In the genomic region with DNA sequence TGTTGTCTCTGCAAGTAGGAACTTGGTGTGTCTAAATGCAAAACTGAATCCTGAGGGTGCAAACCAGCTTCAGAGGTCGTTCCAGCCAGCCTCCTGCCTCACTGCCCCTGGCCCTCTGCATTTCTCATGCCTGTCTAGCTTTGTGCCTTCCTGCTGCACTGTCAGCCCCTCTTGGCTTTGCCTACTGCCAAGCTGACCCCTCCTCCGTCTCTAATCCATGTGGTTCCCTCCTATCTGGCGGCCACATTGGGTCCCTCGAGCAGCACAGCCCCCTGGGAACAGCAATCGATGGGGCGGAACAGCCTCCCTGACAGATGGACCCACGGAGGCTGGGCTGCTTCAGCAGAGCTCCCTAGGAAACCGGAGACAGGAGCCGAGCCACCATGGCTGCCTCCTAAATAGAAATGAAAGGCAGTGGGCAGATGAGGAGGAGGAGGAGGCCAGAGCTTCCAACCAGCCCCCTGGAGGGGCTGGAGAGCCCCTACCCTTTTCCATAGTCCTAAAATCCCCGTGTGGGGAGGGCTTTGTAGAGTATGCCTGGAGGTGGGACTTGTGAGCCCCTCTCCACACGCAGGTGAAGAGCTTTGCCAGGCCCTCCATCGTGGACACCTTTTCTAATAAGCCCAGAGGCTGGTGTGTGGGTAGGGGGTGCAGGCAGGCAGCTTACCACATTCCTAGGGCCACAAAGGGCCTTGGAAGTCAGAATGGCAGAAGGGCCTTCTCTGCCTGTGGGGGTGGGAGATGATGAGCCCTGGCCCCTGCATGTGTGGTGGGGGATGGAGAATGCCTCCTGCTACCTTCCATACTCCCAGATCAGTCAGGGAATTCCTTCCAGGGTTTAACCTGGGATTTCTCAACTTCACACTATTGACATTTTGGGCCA, we compare ENCODE assay signal across 9 cellular contexts. TPM values are rescaled to one million over a fixed set of nuclear protein-coding genes. Genes with fewer than 3 reads are reported as not detected.
DNase-seq lines count a peak whose midpoint lies in the region; ATAC-seq and TF ChIP-seq lines count a peak whose summit lies in the region.
"Had no signal": no experiment of that assay in that cellular context is flagged by ENCODE, and none has a peak within 500 bp of the region (broad histone marks: within the 10 kb centered on the region; RNA-seq: fewer than 3 reads in every experiment).

No MANE protein-coding gene starts in this region.

- H3K36me3 Mint-ChIP-seq in stimulated activated memory B cell treated with anti-CD40 and anti-IgM and Interleukin-4, amounts not matched to agents 10 μg/mL and 1 μg/mL and 100 μg/mL, for 72 hours = no peaks in the 10 kb centered on the region
- peaks cover 9% of the 10 kb centered on the region for H3K36me3 Mint-ChIP-seq in activated CD4-positive, alpha-beta T cell treated with anti-CD3 and anti-CD28 coated beads, Interleukin-2, amount 10 ng/mL, durations not matched to agents 7 days and 5 days (ENCODE audit: low read depth)

- H3K27me3 Mint-ChIP-seq in stimulated activated memory B cell treated with anti-CD40 and anti-IgM and Interleukin-4, amounts not matched to agents 10 μg/mL and 1 μg/mL and 100 μg/mL, for 72 hours = no peaks in the 10 kb centered on the region
- H3K27me3 Mint-ChIP-seq in activated CD4-positive, alpha-beta T cell treated with anti-CD3 and anti-CD28 coated beads, Interleukin-2, amount 10 ng/mL, durations not matched to agents 7 days and 5 days = peaks cover 2% of the 10 kb centered on the region

- peak overlapping the region; percentile 98 for H3K27ac ChIP-seq in SU-DHL-6 (ENCODE audit: low read depth, low read length)
- H3K27ac ChIP-seq in iPS-20b (ENCODE audit: low read length) = no peak overlapping the region

- H3K9ac ChIP-seq in SU-DHL-6 (ENCODE audit: low read length) = no peak overlapping the region
- H3K9ac ChIP-seq in iPS-20b (ENCODE audit: low read depth, low read length) = peak overlapping the region; percentile 76; the same call in 1 of the 2 replicates

- no peak overlapping the region for H2AFZ ChIP-seq in SU-DHL-6 (ENCODE audit: low read depth, low read length, severe bottlenecking)

- peaks cover 29% of the 10 kb centered on the region for H3F3A ChIP-seq in SU-DHL-6 (ENCODE audit: insufficient read depth)

- no peaks in the 10 kb centered on the region for H4K20me1 ChIP-seq in SU-DHL-6 (ENCODE audit: low read depth, low read length)

- peak overlapping the region; percentile 80 for H3K4me2 ChIP-seq in SU-DHL-6 (ENCODE audit: low read depth, low read length, poor library complexity, severe bottlenecking)

- H3K36me3 ChIP-seq in SU-DHL-6 (ENCODE audit: low read length) (no peaks in the 10 kb centered on the region), iPS-20b (ENCODE audit: insufficient read depth, low read depth, low read length) (no peaks in the 10 kb centered on the region)

- peak overlapping the region; percentile 90 for H3K4me3 Mint-ChIP-seq in stimulated activated memory B cell treated with anti-CD40 and anti-IgM and Interleukin-4, amounts not matched to agents 10 μg/mL and 1 μg/mL and 100 μg/mL, for 72 hours
- no peak overlapping the region for H3K4me3 Mint-ChIP-seq in activated CD4-positive, alpha-beta T cell treated with anti-CD3 and anti-CD28 coated beads, Interleukin-2, amount 10 ng/mL, durations not matched to agents 7 days and 5 days
- H3K4me3 Mint-ChIP-seq: T-helper 1 cell treated with Interleukin-12 subunit alpha and Interleukin-12 subunit beta and Interleukin-4 antibody, amounts not matched to agents 30 μg/mL and 1 μg/mL, for 36 hours had no signal

- H3K27me3 ChIP-seq in SU-DHL-6 (ENCODE audit: low read length) (no peaks in the 10 kb centered on the region), iPS-20b (ENCODE audit: insufficient read depth, low read length) (peaks cover 20% of the 10 kb centered on the region)

- no peaks in the 10 kb centered on the region for H3K9me2 ChIP-seq in SU-DHL-6 (replicated peaks; ENCODE audit: insufficient read depth, low read length)

- no peaks in the 10 kb centered on the region for H3K9me3 Mint-ChIP-seq in stimulated activated memory B cell treated with anti-CD40 and anti-IgM and Interleukin-4, amounts not matched to agents 10 μg/mL and 1 μg/mL and 100 μg/mL, for 72 hours
- no peaks in the 10 kb centered on the region for H3K9me3 Mint-ChIP-seq in activated CD4-positive, alpha-beta T cell treated with anti-CD3 and anti-CD28 coated beads, Interleukin-2, amount 10 ng/mL, durations not matched to agents 7 days and 5 days
- H3K9me3 Mint-ChIP-seq: T-helper 1 cell treated with Interleukin-12 subunit alpha and Interleukin-12 subunit beta and Interleukin-4 antibody, amounts not matched to agents 30 μg/mL and 1 μg/mL, for 36 hours had no signal

- H3K79me2 ChIP-seq in SU-DHL-6 (ENCODE audit: insufficient read depth, low read length) = no peaks in the 10 kb centered on the region

- no peak for TF ChIP-seq CTCF in SU-DHL-6 (IDR thresholded peaks at IDR 0.05; ENCODE audit: insufficient read depth, low read length, poor library complexity, severe bottlenecking)

- H3K4me3 ChIP-seq in SU-DHL-6 (ENCODE audit: insufficient read depth, low read length, poor library complexity, severe bottlenecking) = no peak overlapping the region
- H3K4me3 ChIP-seq in iPS-20b (ENCODE audit: low read length) = peak overlapping the region; percentile 59; the same call in 1 of the 2 replicates

- no peak for ATAC-seq in stimulated activated memory B cell treated with anti-CD40 and anti-IgM and Interleukin-4, amounts not matched to agents 10 μg/mL and 1 μg/mL and 100 μg/mL, for 72 hours

- H3K4me1 Mint-ChIP-seq in stimulated activated memory B cell treated with anti-CD40 and anti-IgM and Interleukin-4, amounts not matched to agents 10 μg/mL and 1 μg/mL and 100 μg/mL, for 72 hours = peaks cover 93% of the 10 kb centered on the region
- H3K4me1 Mint-ChIP-seq in activated CD4-positive, alpha-beta T cell treated with anti-CD3 and anti-CD28 coated beads, Interleukin-2, amount 10 ng/mL, durations not matched to agents 7 days and 5 days = peaks cover 41% of the 10 kb centered on the region

- H3K4me1 ChIP-seq in iPS-20b (ENCODE audit: insufficient read depth, low read length) = peaks cover 57% of the 10 kb centered on the region

- peak overlapping the region; percentile 96 for H3K27ac Mint-ChIP-seq in stimulated activated memory B cell treated with anti-CD40 and anti-IgM and Interleukin-4, amounts not matched to agents 10 μg/mL and 1 μg/mL and 100 μg/mL, for 72 hours
- no peak overlapping the region for H3K27ac Mint-ChIP-seq in activated CD4-positive, alpha-beta T cell treated with anti-CD3 and anti-CD28 coated beads, Interleukin-2, amount 10 ng/mL, durations not matched to agents 7 days and 5 days
- H3K27ac Mint-ChIP-seq: T-helper 1 cell treated with Interleukin-12 subunit alpha and Interleukin-12 subunit beta and Interleukin-4 antibody, amounts not matched to agents 30 μg/mL and 1 μg/mL, for 36 hours had no signal

- POLR2A ChIA-PET in activated CD4-positive, alpha-beta T cell treated with anti-CD3 and anti-CD28 coated beads, Interleukin-2, amount 10 ng/mL, durations not matched to agents 7 days and 5 days (lab: Charles Lee) = no interaction called here

- CTCF ChIA-PET in activated CD4-positive, alpha-beta T cell treated with anti-CD3 and anti-CD28 coated beads, Interleukin-2, amount 10 ng/mL, durations not matched to agents 7 days and 5 days (lab: Charles Lee) = interaction anchor here (1.1 to 7.8 kb wide), 6 partner anchors 9 to 128 kb away, joined by 3 to 54 read pairs (median 6); a partner anchor contains a TSS

- peak; percentile 60 for DNase-seq in NCI-H2029 treated with DMSO at 0.1 percent for 48 hours (lab: John Stamatoyannopoulos, UW)
- DNase-seq in NCI-H2029 (lab: John Stamatoyannopoulos, UW) = no peak
- no peak for DNase-seq in OCI-M1 (lab: John Stamatoyannopoulos, UW)
- no peak for DNase-seq in activated CD4-positive, alpha-beta T cell treated with anti-CD3 and anti-CD28 coated beads, Interleukin-2, amount 10 ng/mL, durations not matched to agents 7 days and 5 days
- DNase-seq in putamen (ENCODE audit: low spot score) = no peak

- H3K9me3 ChIP-seq in SU-DHL-6 (ENCODE audit: insufficient read depth, low read length) (no peaks in the 10 kb centered on the region), iPS-20b (ENCODE audit: insufficient read depth, low read depth, low read length) (no peaks in the 10 kb centered on the region)

RNA-seq across cellular contexts. Expression of a gene that starts 9.2 kb away (rescaled TPM):
- total RNA-seq in activated CD4-positive, alpha-beta T cell treated with anti-CD3 and anti-CD28 coated beads, Interleukin-2, amount 10 ng/mL, durations not matched to agents 7 days and 5 days = 1 to 10 TPM in 1 of 2 experiments, under 1 TPM in 1; 0.99 to 1.9 TPM
